ENCODE assay signal across 11 cellular contexts in the genomic region with DNA sequence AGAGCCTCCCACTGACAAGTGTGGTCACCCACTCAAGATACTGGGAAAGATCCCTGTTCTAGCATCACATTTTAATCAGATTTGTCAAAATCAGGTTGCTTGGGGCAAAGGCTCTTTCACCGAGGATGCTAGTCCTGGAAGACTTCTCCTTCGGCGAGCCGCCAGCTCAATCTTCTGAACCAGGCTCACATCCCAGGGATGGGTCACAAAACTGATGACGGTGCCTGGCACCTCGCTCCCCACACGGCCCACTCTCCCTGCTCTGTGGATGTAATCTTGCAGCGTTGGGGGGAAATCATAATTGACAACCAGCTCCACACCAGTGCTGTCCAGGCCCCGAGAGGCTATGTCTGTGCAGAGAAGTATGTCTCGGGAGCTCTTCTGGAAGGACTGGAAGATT. TPM values are rescaled to one million over a fixed set of nuclear protein-coding genes. Genes with fewer than 3 reads are reported as not detected.
DNase-seq lines count a peak whose midpoint lies in the region; ATAC-seq and TF ChIP-seq lines count a peak whose summit lies in the region.
"Had no signal": no experiment of that assay in that cellular context is flagged by ENCODE, and none has a peak within 500 bp of the region (broad histone marks: within the 10 kb centered on the region; RNA-seq: fewer than 3 reads in every experiment).

No MANE protein-coding gene starts in this region.

- H3F3A ChIP-seq in neural progenitor cell (ENCODE audit: low read depth): peaks cover 6% of the 10 kb centered on the region

- peaks cover 52% of the 10 kb centered on the region for H3K79me2 ChIP-seq in neural progenitor cell (ENCODE audit: low read depth)

- H3K27me3 ChIP-seq in CD4-positive, alpha-beta T cell (ENCODE audit: control insufficient read depth, insufficient read depth, low read length): no peaks in the 10 kb centered on the region
- no peaks in the 10 kb centered on the region for H3K27me3 ChIP-seq in neural progenitor cell

- intact Hi-C loops in CD4-positive, alpha-beta T cell (cut with DNase I, micrococcal nuclease): no loop called here
- intact Hi-C loops in dendritic cell treated with granulocyte-macrophage colony-stimulating factor and Interleukin-4, amounts not matched to agents 40 ng/mL and 50 ng/mL, for 4 days (cut with micrococcal nuclease): no loop called here
- intact Hi-C loops in Right ventricle myocardium superior (cut with DNase I): no loop called here

- peaks cover 18% of the 10 kb centered on the region for H3K4me1 ChIP-seq in neural progenitor cell

- DNase-seq in CD4-positive, alpha-beta T cell: no peak
- DNase-seq in LNCaP clone FGC (ENCODE audit: low read depth) (no peak), neural progenitor cell (ENCODE audit: low spot score) (no peak), NCI-H526 treated with DMSO at 0.1 percent for 48 hours (lab: John Stamatoyannopoulos, UW) (no peak), Right ventricle myocardium superior (no peak)
- no peak for DNase-seq in stimulated activated naive CD4-positive, alpha-beta T cell (lab: John Stamatoyannopoulos, UW)
- DNase-seq in central memory CD4-positive, alpha-beta T cell: no peak
- DNase-seq: KG1; NCI-H526; stimulated activated CD4-positive, alpha-beta T cell treated with anti-CD3 and anti-CD28 coated beads, Interleukin-2, amount 100 ng/mL, for 48 hours had no signal

- peak overlapping the region; percentile 96 for H3K4me2 ChIP-seq in neural progenitor cell

- peak overlapping the region; percentile 93 for H3K4me3 Mint-ChIP-seq in CD4-positive, alpha-beta T cell
- peak overlapping the region; percentile 90 for H3K4me3 Mint-ChIP-seq in dendritic cell treated with granulocyte-macrophage colony-stimulating factor and Interleukin-4, amounts not matched to agents 40 ng/mL and 50 ng/mL, for 4 days
- peak overlapping the region; percentile 100 for H3K4me3 Mint-ChIP-seq in neural progenitor cell

- no peak overlapping the region for H3K9ac ChIP-seq in neural progenitor cell

- peaks cover 38% of the 10 kb centered on the region for H3K36me3 Mint-ChIP-seq in CD4-positive, alpha-beta T cell (ENCODE audit: low read depth)
- H3K36me3 Mint-ChIP-seq in dendritic cell treated with granulocyte-macrophage colony-stimulating factor and Interleukin-4, amounts not matched to agents 40 ng/mL and 50 ng/mL, for 4 days (ENCODE audit: low read depth): peaks cover 42% of the 10 kb centered on the region
- peaks cover 3% of the 10 kb centered on the region for H3K36me3 Mint-ChIP-seq in neural progenitor cell

- H3K27ac Mint-ChIP-seq in CD4-positive, alpha-beta T cell: peak overlapping the region; percentile 44
- peak overlapping the region; percentile 25 for H3K27ac Mint-ChIP-seq in dendritic cell treated with granulocyte-macrophage colony-stimulating factor and Interleukin-4, amounts not matched to agents 40 ng/mL and 50 ng/mL, for 4 days
- no peak overlapping the region for H3K27ac Mint-ChIP-seq in neural progenitor cell

- ATAC-seq in CD4-positive, alpha-beta T cell (ENCODE audit: poor library complexity): no peak
- no peak for ATAC-seq in Right ventricle myocardium superior (ENCODE audit: poor library complexity)

- H3K36me3 ChIP-seq in neural progenitor cell: peaks cover 4% of the 10 kb centered on the region

- POLR2A ChIA-PET in CD4-positive, alpha-beta T cell (lab: Charles Lee): interaction anchor here (0.6 to 5.1 kb wide), 8 partner anchors 10 to 205 kb away, joined by 3 to 73 read pairs (median 9); a partner anchor contains a TSS

- no peak overlapping the region for H2AFZ ChIP-seq in neural progenitor cell (replicated peaks)

- H4K20me1 ChIP-seq in neural progenitor cell (ENCODE audit: low read depth): peaks cover 7% of the 10 kb centered on the region

- H3K4me3 ChIP-seq in LNCaP clone FGC (ENCODE audit: low read depth, low read length) (peak overlapping the region; percentile 89), neural progenitor cell (peak overlapping the region; percentile 81)

- CTCF ChIA-PET in CD4-positive, alpha-beta T cell (lab: Charles Lee): interaction anchor here (1.1 to 1.9 kb wide), 2 partner anchors 23 to 205 kb away, joined by 3 to 6 read pairs; a partner anchor contains a TSS

- TF ChIP-seq CTCF in CD4-positive, alpha-beta T cell (IDR thresholded peaks at IDR 0.05): no peak
- TF ChIP-seq CTCF in LNCaP clone FGC (IDR thresholded peaks at IDR 0.05; ENCODE audit: control insufficient read depth, extremely low read depth, insufficient read depth) (no peak), neural progenitor cell (IDR thresholded peaks at IDR 0.05) (no peak)

- H3K4me1 Mint-ChIP-seq in CD4-positive, alpha-beta T cell (ENCODE audit: low read depth): peaks cover 22% of the 10 kb centered on the region
- peaks cover 33% of the 10 kb centered on the region for H3K4me1 Mint-ChIP-seq in dendritic cell treated with granulocyte-macrophage colony-stimulating factor and Interleukin-4, amounts not matched to agents 40 ng/mL and 50 ng/mL, for 4 days (ENCODE audit: low read depth)
- peaks cover 22% of the 10 kb centered on the region for H3K4me1 Mint-ChIP-seq in neural progenitor cell

- H3K9me3 ChIP-seq in CD4-positive, alpha-beta T cell (ENCODE audit: control insufficient read depth, low read length): no peaks in the 10 kb centered on the region
- H3K9me3 ChIP-seq in neural progenitor cell (ENCODE audit: low read depth): no peaks in the 10 kb centered on the region

- no peaks in the 10 kb centered on the region for H3K27me3 Mint-ChIP-seq in CD4-positive, alpha-beta T cell
- no peaks in the 10 kb centered on the region for H3K27me3 Mint-ChIP-seq in dendritic cell treated with granulocyte-macrophage colony-stimulating factor and Interleukin-4, amounts not matched to agents 40 ng/mL and 50 ng/mL, for 4 days
- H3K27me3 Mint-ChIP-seq in neural progenitor cell (ENCODE audit: insufficient read depth, low read depth): peaks cover 3% of the 10 kb centered on the region

- H3K9me3 Mint-ChIP-seq in CD4-positive, alpha-beta T cell: no peaks in the 10 kb centered on the region
- no peaks in the 10 kb centered on the region for H3K9me3 Mint-ChIP-seq in dendritic cell treated with granulocyte-macrophage colony-stimulating factor and Interleukin-4, amounts not matched to agents 40 ng/mL and 50 ng/mL, for 4 days
- no peaks in the 10 kb centered on the region for H3K9me3 Mint-ChIP-seq in neural progenitor cell

- H3K27ac ChIP-seq in CD4-positive, alpha-beta T cell (ENCODE audit: low read depth, low read length): no peak overlapping the region
- no peak overlapping the region for H3K27ac ChIP-seq in neural progenitor cell

RNA-seq across cellular contexts. Expression of a gene that starts 1.5 kb away (rescaled TPM):
- total RNA-seq in CD4-positive, alpha-beta T cell: 10 to 100 TPM; 18.9 to 19.4 TPM
- total RNA-seq in neural progenitor cell (ENCODE audit: low replicate concordance) (7.3 and 17.0 TPM in 2 replicates), Right ventricle myocardium superior (7.2 TPM)

RNA-seq across cellular contexts. Expression of a gene that starts 1.6 kb away (rescaled TPM):
- total RNA-seq in CD4-positive, alpha-beta T cell: 10 to 100 TPM; 10.4 to 13.6 TPM
- 22.7 and 22.9 TPM in 2 replicates for total RNA-seq in neural progenitor cell (ENCODE audit: low replicate concordance)
- total RNA-seq in Right ventricle myocardium superior: 5.7 TPM

RNA-seq across cellular contexts. Expression of a gene that starts 5.8 kb away (rescaled TPM):
- not detected for total RNA-seq in CD4-positive, alpha-beta T cell
- total RNA-seq in neural progenitor cell (ENCODE audit: low replicate concordance): not detected in 2 replicates
- total RNA-seq in Right ventricle myocardium superior: not detected

RNA-seq across cellular contexts. Expression of a gene that starts 22.2 kb away (rescaled TPM):
- total RNA-seq in CD4-positive, alpha-beta T cell: 10 to 100 TPM; 42.2 to 43.5 TPM
- total RNA-seq in neural progenitor cell (ENCODE audit: low replicate concordance) (not detected in 2 replicates), Right ventricle myocardium superior (1.1 TPM)

RNA-seq across cellular contexts. Expression of a gene that starts 41.2 kb away (rescaled TPM):
- under 1 TPM; 0.53 to 0.63 TPM for total RNA-seq in CD4-positive, alpha-beta T cell
- total RNA-seq in neural progenitor cell (ENCODE audit: low replicate concordance): 0.19 TPM in 1 of 2 replicates, not detected in the other
- total RNA-seq in Right ventricle myocardium superior: not detected
